Comparison of ENCODE assay signal across 1 cellular context in genomic region chr17:81825841-81826471, GRCh38.
TF ChIP-seq lines count a peak whose summit lies in the region.

No MANE protein-coding gene starts in this region.

TF ChIP-seq in WTC11, 78 proteins besides CTCF, POLR2A, EP300 and RAD21 (continued from another document):
- no peak for TF ChIP-seq ZNF532 (CRISPR knock-in tag; IDR thresholded peaks at IDR 0.05; ENCODE audit: borderline replicate concordance)
